ENCODE assay signal across 1 cellular context in genomic region chr15:39235084-39235795, GRCh38.
TF ChIP-seq lines count a peak whose summit lies in the region.

No MANE protein-coding gene starts in this region.

TF ChIP-seq in K562, 482 proteins besides CTCF, POLR2A, EP300 and RAD21:
- TF ChIP-seq FOSL1 (tag; conservative IDR thresholded peaks at IDR 0.05) (peak; percentile 87), JUND (IDR thresholded peaks at IDR 0.05; ENCODE audit: borderline replicate concordance, low read depth, low read length) (no peak), JUND (tag; IDR thresholded peaks at IDR 0.05; ENCODE audit: borderline replicate concordance, low read depth, low read length) (peak; percentile 63; the same call in 1 of the 3 replicates)
- TF ChIP-seq, protein P1, sequence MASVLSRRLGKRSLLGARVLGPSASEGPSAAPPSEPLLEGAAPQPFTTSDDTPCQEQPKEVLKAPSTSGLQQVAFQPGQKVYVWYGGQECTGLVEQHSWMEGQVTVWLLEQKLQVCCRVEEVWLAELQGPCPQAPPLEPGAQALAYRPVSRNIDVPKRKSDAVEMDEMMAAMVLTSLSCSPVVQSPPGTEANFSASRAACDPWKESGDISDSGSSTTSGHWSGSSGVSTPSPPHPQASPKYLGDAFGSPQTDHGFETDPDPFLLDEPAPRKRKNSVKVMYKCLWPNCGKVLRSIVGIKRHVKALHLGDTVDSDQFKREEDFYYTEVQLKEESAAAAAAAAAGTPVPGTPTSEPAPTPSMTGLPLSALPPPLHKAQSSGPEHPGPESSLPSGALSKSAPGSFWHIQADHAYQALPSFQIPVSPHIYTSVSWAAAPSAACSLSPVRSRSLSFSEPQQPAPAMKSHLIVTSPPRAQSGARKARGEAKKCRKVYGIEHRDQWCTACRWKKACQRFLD (CRISPR knock-in tag; IDR thresholded peaks at IDR 0.05) = no peak
- TF ChIP-seq, protein P2, sequence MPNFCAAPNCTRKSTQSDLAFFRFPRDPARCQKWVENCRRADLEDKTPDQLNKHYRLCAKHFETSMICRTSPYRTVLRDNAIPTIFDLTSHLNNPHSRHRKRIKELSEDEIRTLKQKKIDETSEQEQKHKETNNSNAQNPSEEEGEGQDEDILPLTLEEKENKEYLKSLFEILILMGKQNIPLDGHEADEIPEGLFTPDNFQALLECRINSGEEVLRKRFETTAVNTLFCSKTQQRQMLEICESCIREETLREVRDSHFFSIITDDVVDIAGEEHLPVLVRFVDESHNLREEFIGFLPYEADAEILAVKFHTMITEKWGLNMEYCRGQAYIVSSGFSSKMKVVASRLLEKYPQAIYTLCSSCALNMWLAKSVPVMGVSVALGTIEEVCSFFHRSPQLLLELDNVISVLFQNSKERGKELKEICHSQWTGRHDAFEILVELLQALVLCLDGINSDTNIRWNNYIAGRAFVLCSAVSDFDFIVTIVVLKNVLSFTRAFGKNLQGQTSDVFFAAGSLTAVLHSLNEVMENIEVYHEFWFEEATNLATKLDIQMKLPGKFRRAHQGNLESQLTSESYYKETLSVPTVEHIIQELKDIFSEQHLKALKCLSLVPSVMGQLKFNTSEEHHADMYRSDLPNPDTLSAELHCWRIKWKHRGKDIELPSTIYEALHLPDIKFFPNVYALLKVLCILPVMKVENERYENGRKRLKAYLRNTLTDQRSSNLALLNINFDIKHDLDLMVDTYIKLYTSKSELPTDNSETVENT (CRISPR knock-in tag; IDR thresholded peaks at IDR 0.05) = no peak
